8 cellular contexts compared by ENCODE assay signal in genomic region chr11:58575377-58576020, GRCh38. TPM values are rescaled to one million over a fixed set of nuclear protein-coding genes. Genes with fewer than 3 reads are reported as not detected.
DNase-seq lines count a peak whose midpoint lies in the region; ATAC-seq and TF ChIP-seq lines count a peak whose summit lies in the region.

TSS of gene LPXN (minus strand) at chr11:58575856. CDS start at chr11:58575772, 84 bp downstream.

- intact Hi-C loops in PC-9 (cut with micrococcal nuclease; ENCODE audit: unreplicated experiment), result loop anchor here (2.0 to 5.0 kb wide), 3 partner anchors 213 to 977 kb away; no protein-coding TSS in a partner anchor

- DNase-seq in GM12865 (ENCODE audit: low read depth) (peak; percentile 85), PC-9 (no peak), inferior parietal cortex (ENCODE audit: extremely low spot score) (peak; percentile 51), NCI-H187 (lab: John Stamatoyannopoulos, UW) (no peak), HK-2 (ENCODE audit: unreplicated experiment) (no peak)
- peak; percentile 55 for DNase-seq in activated naive CD4-positive, alpha-beta T cell treated with Interleukin-2 at 50 U/mL for 16 hours
- peak; percentile 17 to 26 for DNase-seq in stimulated activated CD8-positive, alpha-beta memory T cell treated with anti-CD3 and anti-CD28 coated beads, Interleukin-2, amount 100 ng/mL, for 1 hour (ENCODE audit: low read depth in 2 of 2)

- H3K27ac ChIP-seq in PC-9, result peak within 1 kb of the TSS; percentile 97

- ATAC-seq in GM18868 (IDR thresholded peaks at IDR 0.05; ENCODE audit: unreplicated experiment), result no peak

- peaks cover 37% of the 10 kb centered on the region for H3K79me2 ChIP-seq in PC-9 (ENCODE audit: low read depth)

- peak within 1 kb of the TSS; percentile 86 for H3K4me2 ChIP-seq in PC-9

- TF ChIP-seq CTCF in GM12865 (IDR thresholded peaks at IDR 0.05; ENCODE audit: insufficient read depth, low read depth, low read length, missing control alignments) (no peak), PC-9 (conservative IDR thresholded peaks at IDR 0.05) (no peak)

- 0 out of 2 replicates have a peak, but pooled peaks cover 5% of the 10 kb centered on the region for H3K9me3 ChIP-seq in PC-9 (ENCODE audit: insufficient read depth, low read depth)

- no peaks in the 10 kb centered on the region for H3K36me3 ChIP-seq in PC-9 (ENCODE audit: low read depth)

- no peak within 1 kb of the TSS for H2AFZ ChIP-seq in PC-9

- peaks cover 50% of the 10 kb centered on the region for H3K4me1 ChIP-seq in PC-9 (replicated peaks; ENCODE audit: insufficient read depth)

- peaks cover 69% of the 10 kb centered on the region for H3F3A ChIP-seq in PC-9 (ENCODE audit: insufficient read depth, low read depth)

- CTCF ChIA-PET in PC-9 (lab: Charles Lee), result no interaction called here

- H3K27me3 ChIP-seq in PC-9 (ENCODE audit: insufficient read depth, low read depth), result no peaks in the 10 kb centered on the region

- no TSS peak for BruUV-seq in PC-9 (replicated peaks; lab: Mats Ljungman, UMichigan)

- H3K9me2 ChIP-seq in PC-9 (ENCODE audit: insufficient read depth), result no peaks in the 10 kb centered on the region

- peaks cover 5% of the 10 kb centered on the region for H4K20me1 ChIP-seq in PC-9 (ENCODE audit: insufficient read depth)

- H3K4me3 ChIP-seq in GM12865 (ENCODE audit: low read depth, low read length) (peak within 1 kb of the TSS; percentile 99), PC-9 (peak within 1 kb of the TSS; percentile 78)

- POLR2A ChIA-PET in PC-9 (lab: Charles Lee; ENCODE audit: unreplicated experiment), result no interaction called here

RNA-seq across cellular contexts. Expression of gene LPXN, which starts in this region (rescaled TPM):
- 7.1 and 10.3 TPM in 2 replicates for total RNA-seq in PC-9 (2021)

Comparison
In these comparisons a context has a peak if more than half of its experiments do, and no peak if none do; other contexts are left out.
1. DNase-seq: peak in GM12865 (single experiment), activated naive CD4-positive, alpha-beta T cell treated with Interleukin-2 at 50 U/mL for 16 hours (single experiment), inferior parietal cortex (single experiment) and stimulated activated CD8-positive, alpha-beta memory T cell treated with anti-CD3 and anti-CD28 coated beads, Interleukin-2, amount 100 ng/mL, for 1 hour (2 of 2); none in PC-9 (0 of 2), NCI-H187 (0 of 2) and HK-2 (single experiment).